In genomic region chr11:126173257-126173656, GRCh38 we compare ENCODE assay signal across 16 cellular contexts. TPM values are rescaled to one million over a fixed set of nuclear protein-coding genes. Genes with fewer than 3 reads are reported as not detected.
DNase-seq lines count a peak whose midpoint lies in the region; TF ChIP-seq lines count a peak whose summit lies in the region.
"Had no signal": no experiment of that assay in that cellular context is flagged by ENCODE, and none has a peak within 500 bp of the region (broad histone marks: within the 10 kb centered on the region; RNA-seq: fewer than 3 reads in every experiment).

No MANE protein-coding gene starts in this region.

- H2BK12ac ChIP-seq in mesenchymal stem cell (ENCODE audit: low read length in 2 of 2): no peak overlapping the region

- H3K4ac ChIP-seq in mesenchymal stem cell (ENCODE audit: low read depth in 1 of 2, low read length in 2 of 2): no peak overlapping the region

- no peak overlapping the region for H2BK120ac ChIP-seq in mesenchymal stem cell (ENCODE audit: low read depth, low read length)

- H3K9me3 ChIP-seq in HEK293 (ENCODE audit: control insufficient read depth, insufficient read depth, low read depth, low read length): no peaks in the 10 kb centered on the region
- no peaks in the 10 kb centered on the region for H3K9me3 ChIP-seq in SK-N-MC (ENCODE audit: low read depth, low read length)
- H3K9me3 ChIP-seq in mesenchymal stem cell (ENCODE audit: control insufficient read depth, low read length): no peaks in the 10 kb centered on the region

- no peak overlapping the region for H3K18ac ChIP-seq in mesenchymal stem cell (ENCODE audit: low read depth in 1 of 2, low read length in 2 of 2)

- H3K36me3 ChIP-seq in HEK293 (ENCODE audit: control insufficient read depth in 2 of 2, insufficient read depth in 1 of 2, low read length in 2 of 2) (no peaks in the 10 kb centered on the region), SK-N-MC (ENCODE audit: insufficient read depth, low read length) (no peaks in the 10 kb centered on the region), mesenchymal stem cell (ENCODE audit: control insufficient read depth in 1 of 2, insufficient read depth in 2 of 2, low read depth in 1 of 2, low read length in 2 of 2) (no peaks in the 10 kb centered on the region)

- 94% methylated on average over 9 of the region's 9 CpGs for WGBS in mesenchymal stem cell

- POLR2A ChIA-PET in HEK293 (lab: Yijun Ruan, JAX): no interaction called here

- no peak overlapping the region for H2AK5ac ChIP-seq in mesenchymal stem cell (ENCODE audit: low read length, severe bottlenecking)

- no peak overlapping the region for H4K91ac ChIP-seq in mesenchymal stem cell (ENCODE audit: low read length)

- H3K23ac ChIP-seq in mesenchymal stem cell (ENCODE audit: low read length in 2 of 2): no peak overlapping the region

- no peak overlapping the region for H2BK15ac ChIP-seq in mesenchymal stem cell (ENCODE audit: low read depth, poor library complexity, severe bottlenecking)

- no peak overlapping the region for H4K8ac ChIP-seq in mesenchymal stem cell (ENCODE audit: low read length)

- no peak overlapping the region for H3K4me3 ChIP-seq in HEK293 (ENCODE audit: low read depth, low read length)
- no peak overlapping the region for H3K4me3 ChIP-seq in SK-N-MC
- no peak overlapping the region for H3K4me3 ChIP-seq in mesenchymal stem cell (ENCODE audit: insufficient read depth in 1 of 2, low read depth in 1 of 2, low read length in 2 of 2)

- peaks cover 0 to 31% of the 10 kb centered on the region in 2 experiments for H3K27me3 ChIP-seq in mesenchymal stem cell (ENCODE audit: control insufficient read depth in 1 of 2, insufficient read depth in 1 of 2, low read length in 2 of 2)

- no peak for DNase-seq in SK-N-MC (ENCODE audit: low read depth, low spot score)
- no peak for DNase-seq in mesenchymal stem cell
- DNase-seq in HPDE6-E6E7 (ENCODE audit: extremely low spot score): no peak
- DNase-seq in middle frontal gyrus (ENCODE audit: extremely low spot score, low spot score): no peak
- DNase-seq in HuH-7 (ENCODE audit: low spot score): no peak
- DNase-seq in stimulated activated CD8-positive, alpha-beta memory T cell treated with anti-CD3 and anti-CD28 coated beads, Interleukin-4, amount 100 ng/mL, for 48 hours: no peak
- DNase-seq: ACHN, DMS153, GOT3, NCI-H1092 treated with DMSO at 0.1 percent for 48 hours, NCI-H2081 treated with DMSO at 0.1 percent for 48 hours, NCI-H510A, NCI-H748 treated with DMSO at 0.1 percent for 48 hours, SIG-M5 had no signal

- no peaks in the 10 kb centered on the region for H3K79me1 ChIP-seq in mesenchymal stem cell (replicated peaks; ENCODE audit: low read length, poor library complexity, severe bottlenecking)

- no peak overlapping the region for H2BK5ac ChIP-seq in mesenchymal stem cell (ENCODE audit: low read depth, low read length, poor library complexity, severe bottlenecking)

- H3K9ac ChIP-seq in SK-N-MC (ENCODE audit: insufficient read length): no peak overlapping the region
- peak overlapping the region; percentile 21 for H3K9ac ChIP-seq in mesenchymal stem cell (ENCODE audit: low read length)

- CTCF ChIA-PET in HEK293 (lab: Yijun Ruan, JAX): no interaction called here

- H2AFZ ChIP-seq in mesenchymal stem cell (ENCODE audit: low read depth, low read length): no peak overlapping the region

- no peaks in the 10 kb centered on the region for H3K4me1 ChIP-seq in HEK293 (ENCODE audit: control insufficient read depth, insufficient read depth, low read length)
- H3K4me1 ChIP-seq in mesenchymal stem cell (ENCODE audit: control insufficient read depth, insufficient read depth, low read depth, low read length): no peaks in the 10 kb centered on the region

- no peak for TF ChIP-seq CTCF in HEK293 (tag by site-specific recombination; IDR thresholded peaks at IDR 0.05)

- H3K4me2 ChIP-seq in mesenchymal stem cell (ENCODE audit: low read length, poor library complexity, severe bottlenecking): no peak overlapping the region

- H3K14ac ChIP-seq in mesenchymal stem cell (ENCODE audit: low read length in 2 of 2): no peak overlapping the region

- no peak overlapping the region for H3K27ac ChIP-seq in HEK293 (ENCODE audit: extremely low read depth, low read depth, low read length)
- peak overlapping the region; percentile 83 for H3K27ac ChIP-seq in SK-N-MC
- no peak overlapping the region for H3K27ac ChIP-seq in mesenchymal stem cell (ENCODE audit: low read length, poor library complexity, severe bottlenecking)
- H3K27ac ChIP-seq: RWPE1 had no signal

TF ChIP-seq in HEK293, 187 proteins besides CTCF, POLR2A, EP300 and RAD21:
- TF ChIP-seq ZNF112 (tag by site-specific recombination; IDR thresholded peaks at IDR 0.05) (no peak), WT1 (tag by site-specific recombination; IDR thresholded peaks at IDR 0.05) (no peak), ZNF148 (tag by site-specific recombination; IDR thresholded peaks at IDR 0.05; ENCODE audit: borderline replicate concordance) (no peak), KLF1 (tag by site-specific recombination; IDR thresholded peaks at IDR 0.05) (0 out of 2 replicates have a peak, but pooled peaks have one; percentile 23), ZNF791 (tag by site-specific recombination; IDR thresholded peaks at IDR 0.05) (no peak)

RNA-seq across cellular contexts. Expression of gene RPUSD4, which starts 38.2 kb away (rescaled TPM):
- 11.2 TPM for polyA plus RNA-seq in mesenchymal stem cell (2013, experiment 1 of 2)
- 11.4 TPM for polyA plus RNA-seq in mesenchymal stem cell (2013, experiment 2 of 2)

RNA-seq across cellular contexts. Expression of gene FAM118B, which starts 38.3 kb away (rescaled TPM):
- polyA plus RNA-seq in mesenchymal stem cell (2013, experiment 1 of 2): 19.9 TPM
- polyA plus RNA-seq in mesenchymal stem cell (2013, experiment 2 of 2): 20.4 TPM
